ENCODE assay signal across 16 cellular contexts in genomic region chr12:122354958-122355641, GRCh38.
DNase-seq lines count a peak whose midpoint lies in the region; ATAC-seq lines count a peak whose summit lies in the region.
"Had no signal": no experiment of that assay in that cellular context is flagged by ENCODE, and none has a peak within 500 bp of the region (broad histone marks: within the 10 kb centered on the region; RNA-seq: fewer than 3 reads in every experiment).

No MANE protein-coding gene starts in this region.

- DNase-seq in NCI-H1694 (lab: John Stamatoyannopoulos, UW) (peak; percentile 34), NCI-H524 (lab: John Stamatoyannopoulos, UW) (peak; percentile 65 to 87), cerebellar cortex (ENCODE audit: low spot score) (peak; percentile 81), posterior cingulate gyrus (peak in 9 of 10 donors; percentile 18 to 96 (median 72)), KG1 (lab: John Stamatoyannopoulos, UW) (no peak)
- DNase-seq in stimulated activated CD4-positive, alpha-beta T cell treated with anti-CD3 and anti-CD28 coated beads, Interleukin-4, amount 100 ng/mL, for 1 hour: no peak
- DNase-seq: activated CD4-positive, alpha-beta T cell treated with anti-CD3 and anti-CD28 coated beads for 4 hours; activated naive CD8-positive, alpha-beta T cell treated with anti-CD3 and anti-CD28 coated beads for 36 hours; esophagus squamous epithelium; foreskin keratinocyte; GM23248; NCI-H146; NCI-H526 treated with DMSO at 0.1 percent for 48 hours; SIG-M5; stimulated activated CD4-positive, alpha-beta T cell treated with anti-CD3 and anti-CD28 coated beads, Interleukin-4, amount 100 ng/mL, for 4 hours had no signal

- ATAC-seq in GM18909 (IDR thresholded peaks at IDR 0.05; ENCODE audit: poor library complexity, unreplicated experiment): no peak
- ATAC-seq: foreskin keratinocyte had no signal

- intact Hi-C loops in posterior cingulate gyrus (cut with DNase I): loop anchor here (10.0 kb wide), 1 partner anchor 220 kb away; no protein-coding TSS in a partner anchor

Comparison
In these comparisons a context has a peak if more than half of its experiments do, and no peak if none do; other contexts are left out.
1. DNase-seq: peak in NCI-H1694 (single experiment), NCI-H524 (2 of 2), cerebellar cortex (single experiment) and posterior cingulate gyrus (9 of 10); none in stimulated activated CD4-positive, alpha-beta T cell treated with anti-CD3 and anti-CD28 coated beads, Interleukin-4, amount 100 ng/mL, for 1 hour (single experiment) and KG1 (single experiment).